16 cellular contexts compared by ENCODE assay signal in genomic region chr9:135770203-135770535, GRCh38.
DNase-seq lines count a peak whose midpoint lies in the region; ATAC-seq and TF ChIP-seq lines count a peak whose summit lies in the region.
"Had no signal": no experiment of that assay in that cellular context is flagged by ENCODE, and none has a peak within 500 bp of the region (broad histone marks: within the 10 kb centered on the region; RNA-seq: fewer than 3 reads in every experiment).

No MANE protein-coding gene starts in this region.

- H3K36me3 Mint-ChIP-seq in natural killer cell, result no peaks in the 10 kb centered on the region
- no peaks in the 10 kb centered on the region for H3K36me3 Mint-ChIP-seq in natural killer cell treated with Interleukin-12 subunit alpha and Interleukin-12 subunit beta and Interleukin-15 and Interleukin-18, amount 100 ng/mL, for 72 hours
- H3K36me3 Mint-ChIP-seq in stimulated activated effector memory CD8-positive, alpha-beta T cell treated with anti-CD3 and anti-CD28 coated beads, Interleukin-12 subunit alpha, Interleukin-12 subunit beta, amount 100 ng/mL, for 72 hours, result no peaks in the 10 kb centered on the region

- TF ChIP-seq POLR2A in NB4 (IDR thresholded peaks at IDR 0.05; ENCODE audit: extremely low read depth, insufficient read length) (no peak), right lobe of liver (IDR thresholded peaks at IDR 0.05) (no peak)

- no peaks in the 10 kb centered on the region for H3K9me3 Mint-ChIP-seq in natural killer cell
- H3K9me3 Mint-ChIP-seq in natural killer cell treated with Interleukin-12 subunit alpha and Interleukin-12 subunit beta and Interleukin-15 and Interleukin-18, amount 100 ng/mL, for 72 hours, result no peaks in the 10 kb centered on the region
- H3K9me3 Mint-ChIP-seq in stimulated activated effector memory CD8-positive, alpha-beta T cell treated with anti-CD3 and anti-CD28 coated beads, Interleukin-12 subunit alpha, Interleukin-12 subunit beta, amount 100 ng/mL, for 72 hours, result no peaks in the 10 kb centered on the region
- H3K9me3 Mint-ChIP-seq: T-helper 2 cell treated with Interferon-gamma antibody and Interleukin-4, amounts not matched to agents 5 μg/mL and 100 μg/mL, for 36 hours had no signal

- intact Hi-C loops in natural killer cell (cut with micrococcal nuclease) (no loop called here), right lobe of liver (cut with DNase I) (no loop called here)

- H3K27me3 Mint-ChIP-seq in natural killer cell (ENCODE audit: low read depth in 2 of 2), result peaks cover 0 to 4% of the 10 kb centered on the region in 2 donors
- no peaks in the 10 kb centered on the region for H3K27me3 Mint-ChIP-seq in natural killer cell treated with Interleukin-12 subunit alpha and Interleukin-12 subunit beta and Interleukin-15 and Interleukin-18, amount 100 ng/mL, for 72 hours

- no peak overlapping the region for H3K27ac ChIP-seq in right lobe of liver
- H3K27ac ChIP-seq: BLaER1 had no signal

- TF ChIP-seq CTCF in natural killer cell (IDR thresholded peaks at IDR 0.05) (no peak), NB4 (IDR thresholded peaks at IDR 0.05; ENCODE audit: low read depth, low read length) (no peak), right lobe of liver (IDR thresholded peaks at IDR 0.05) (no peak)

- no peak overlapping the region for H3K27ac Mint-ChIP-seq in natural killer cell
- no peak overlapping the region for H3K27ac Mint-ChIP-seq in natural killer cell treated with Interleukin-12 subunit alpha and Interleukin-12 subunit beta and Interleukin-15 and Interleukin-18, amount 100 ng/mL, for 72 hours
- H3K27ac Mint-ChIP-seq in stimulated activated effector memory CD8-positive, alpha-beta T cell treated with anti-CD3 and anti-CD28 coated beads, Interleukin-12 subunit alpha, Interleukin-12 subunit beta, amount 100 ng/mL, for 72 hours, result no peak overlapping the region
- H3K27ac Mint-ChIP-seq: T-helper 2 cell treated with Interferon-gamma antibody and Interleukin-4, amounts not matched to agents 5 μg/mL and 100 μg/mL, for 36 hours had no signal

- H3K36me3 ChIP-seq in right lobe of liver, result no peaks in the 10 kb centered on the region
- H3K36me3 ChIP-seq: BLaER1 had no signal

- 60% methylated on average over 4 of the region's 19 CpGs for WGBS in right lobe of liver (ENCODE audit: insufficient coverage, low coverage, low lambda C conversion rate, missing lambda C conversion rate)

- peaks cover 0 to under 1% of the 10 kb centered on the region in 2 donors for H3K4me1 Mint-ChIP-seq in natural killer cell
- peaks cover 6% of the 10 kb centered on the region in 2 donors for H3K4me1 Mint-ChIP-seq in natural killer cell treated with Interleukin-12 subunit alpha and Interleukin-12 subunit beta and Interleukin-15 and Interleukin-18, amount 100 ng/mL, for 72 hours (ENCODE audit: low read depth in 2 of 2)
- no peaks in the 10 kb centered on the region for H3K4me1 Mint-ChIP-seq in stimulated activated effector memory CD8-positive, alpha-beta T cell treated with anti-CD3 and anti-CD28 coated beads, Interleukin-12 subunit alpha, Interleukin-12 subunit beta, amount 100 ng/mL, for 72 hours

- H3K4me3 Mint-ChIP-seq in natural killer cell, result no peak overlapping the region
- H3K4me3 Mint-ChIP-seq in natural killer cell treated with Interleukin-12 subunit alpha and Interleukin-12 subunit beta and Interleukin-15 and Interleukin-18, amount 100 ng/mL, for 72 hours, result no peak overlapping the region
- no peak overlapping the region for H3K4me3 Mint-ChIP-seq in stimulated activated effector memory CD8-positive, alpha-beta T cell treated with anti-CD3 and anti-CD28 coated beads, Interleukin-12 subunit alpha, Interleukin-12 subunit beta, amount 100 ng/mL, for 72 hours
- H3K4me3 Mint-ChIP-seq: T-helper 2 cell treated with Interferon-gamma antibody and Interleukin-4, amounts not matched to agents 5 μg/mL and 100 μg/mL, for 36 hours had no signal

- no peaks in the 10 kb centered on the region for H3K27me3 ChIP-seq in right lobe of liver
- H3K27me3 ChIP-seq: BLaER1 had no signal

- no peak for DNase-seq in natural killer cell
- no peak for DNase-seq in natural killer cell treated with Interleukin-12 subunit alpha and Interleukin-12 subunit beta and Interleukin-15 and Interleukin-18, amount 100 ng/mL, for 72 hours (ENCODE audit: low spot score)
- peak; percentile 35 for DNase-seq in NB4 (ENCODE audit: low read depth)
- DNase-seq in NCI-H774 (lab: John Stamatoyannopoulos, UW), result peak; percentile 16
- no peak for DNase-seq in stimulated activated effector memory CD8-positive, alpha-beta T cell treated with anti-CD3 and anti-CD28 coated beads, Interleukin-12 subunit alpha, Interleukin-12 subunit beta, amount 100 ng/mL, for 72 hours (ENCODE audit: low spot score in 2 of 2)
- DNase-seq in right lobe of liver, result no peak
- no peak for DNase-seq in COR-L47 (lab: John Stamatoyannopoulos, UW)
- DNase-seq: DMS79, NCI-H1930, NCI-H2227 treated with DMSO at 0.1 percent for 48 hours, SIG-M5 had no signal

- no peaks in the 10 kb centered on the region for H3K4me1 ChIP-seq in right lobe of liver
- H3K4me1 ChIP-seq: BLaER1 had no signal

- H3K4me3 ChIP-seq in NB4 (ENCODE audit: low read depth, low read length) (no peak overlapping the region), right lobe of liver (no peak overlapping the region)
- H3K4me3 ChIP-seq: BLaER1, K562 had no signal

- ATAC-seq in natural killer cell (peak in 2 of 3 donors; percentile 38 to 63), right lobe of liver (no peak), GM21717 (IDR thresholded peaks at IDR 0.05; ENCODE audit: unreplicated experiment) (no peak)
- no peak for ATAC-seq in natural killer cell treated with Interleukin-12 subunit alpha and Interleukin-12 subunit beta and Interleukin-15 and Interleukin-18, amount 100 ng/mL, for 72 hours
- ATAC-seq in stimulated activated effector memory CD8-positive, alpha-beta T cell treated with anti-CD3 and anti-CD28 coated beads, Interleukin-12 subunit alpha, Interleukin-12 subunit beta, amount 100 ng/mL, for 72 hours, result peak; percentile 53
- ATAC-seq: HCT116, K562 had no signal

- no peaks in the 10 kb centered on the region for H3K9me3 ChIP-seq in right lobe of liver

Comparison
In these comparisons a context has a peak if more than half of its experiments do, and no peak if none do; other contexts are left out.
1. ATAC-seq: peak in natural killer cell (2 of 3) and stimulated activated effector memory CD8-positive, alpha-beta T cell treated with anti-CD3 and anti-CD28 coated beads, Interleukin-12 subunit alpha, Interleukin-12 subunit beta, amount 100 ng/mL, for 72 hours (single experiment); none in natural killer cell treated with Interleukin-12 subunit alpha and Interleukin-12 subunit beta and Interleukin-15 and Interleukin-18, amount 100 ng/mL, for 72 hours (0 of 2), right lobe of liver (0 of 4) and GM21717 (single experiment).
2. DNase-seq: peak in NB4 (single experiment) and NCI-H774 (single experiment); none in natural killer cell (single experiment), natural killer cell treated with Interleukin-12 subunit alpha and Interleukin-12 subunit beta and Interleukin-15 and Interleukin-18, amount 100 ng/mL, for 72 hours (single experiment), stimulated activated effector memory CD8-positive, alpha-beta T cell treated with anti-CD3 and anti-CD28 coated beads, Interleukin-12 subunit alpha, Interleukin-12 subunit beta, amount 100 ng/mL, for 72 hours (0 of 2), right lobe of liver (0 of 3) and COR-L47 (single experiment).